ENCODE assay signal across 9 cellular contexts in the genomic region with DNA sequence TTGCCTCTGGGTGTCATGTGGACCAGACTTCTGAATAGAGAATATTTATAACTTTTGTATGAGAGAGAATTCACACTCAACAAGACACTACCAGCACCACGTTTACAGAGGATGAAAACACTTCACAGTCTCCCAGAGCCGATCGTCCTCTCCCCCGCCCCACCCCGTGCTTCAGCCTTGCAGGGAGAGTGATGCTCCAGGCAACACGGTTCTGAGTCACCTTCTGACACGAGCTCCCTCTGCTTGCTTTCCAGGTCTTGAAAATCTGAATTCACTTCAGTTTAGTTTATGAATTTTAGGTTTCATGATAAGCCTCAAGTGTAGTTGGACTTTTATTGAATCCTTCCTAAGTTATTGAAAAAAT. TPM values are rescaled to one million over a fixed set of nuclear protein-coding genes. Genes with fewer than 3 reads are reported as not detected.
DNase-seq lines count a peak whose midpoint lies in the region; ATAC-seq, FAIRE-seq and TF ChIP-seq lines count a peak whose summit lies in the region.
"Had no signal": no experiment of that assay in that cellular context is flagged by ENCODE, and none has a peak within 500 bp of the region (broad histone marks: within the 10 kb centered on the region; RNA-seq: fewer than 3 reads in every experiment).

No MANE protein-coding gene starts in this region.

- no peak overlapping the region for H3K23ac ChIP-seq in IMR-90 (ENCODE audit: low read depth, low read length)

- no peak overlapping the region for H2BK20ac ChIP-seq in IMR-90 (ENCODE audit: low read depth, low read length)

- H4K8ac ChIP-seq in IMR-90 (ENCODE audit: low read depth in 2 of 2, low read length in 2 of 2), result no peak overlapping the region

- POLR2A ChIA-PET in IMR-90 (lab: Charles Lee; ENCODE audit: unreplicated experiment), result no interaction called here
- POLR2A ChIA-PET in GM12878 (lab: Charles Lee), result no interaction called here

- H3K18ac ChIP-seq in IMR-90 (ENCODE audit: low read depth, low read length), result no peak overlapping the region

- H3K4me2 ChIP-seq in IMR-90 (ENCODE audit: low read depth, low read length) (no peak overlapping the region), GM12878 (ENCODE audit: control insufficient read depth, insufficient read depth) (no peak overlapping the region)

- intact Hi-C loops in IMR-90 (cut with micrococcal nuclease) (no loop called here), GM12878 (cut with micrococcal nuclease; ENCODE audit: unreplicated experiment) (no loop called here), right lobe of liver (cut with DNase I) (no loop called here), sciatic nerve (cut with DNase I) (no loop called here)

- BruUV-seq in IMR-90 (replicated peaks; lab: Mats Ljungman, UMichigan) (no TSS peak), GM12878 (replicated peaks; lab: Mats Ljungman, UMichigan) (no TSS peak)

- peaks cover 2% of the 10 kb centered on the region; the same call in 1 of the 2 replicates for H3K4me1 ChIP-seq in IMR-90 (ENCODE audit: control insufficient read depth, insufficient read depth, low read length)
- no peaks in the 10 kb centered on the region for H3K4me1 ChIP-seq in GM12878 (ENCODE audit: control insufficient read depth, insufficient read depth, low read length)
- peaks cover 0 to 19% (median 4%) of the 10 kb centered on the region in 4 donors for H3K4me1 ChIP-seq in right lobe of liver
- no peaks in the 10 kb centered on the region for H3K4me1 ChIP-seq in small intestine (ENCODE audit: control insufficient read depth in 2 of 2, insufficient read depth in 1 of 2, low read depth in 1 of 2, low read length in 1 of 2)

- H3K79me1 ChIP-seq in IMR-90 (ENCODE audit: low read depth in 1 of 2, low read length in 2 of 2), result peaks cover 20 to 84% of the 10 kb centered on the region in 2 experiments

- H2BK15ac ChIP-seq in IMR-90 (ENCODE audit: low read depth, low read length), result no peak overlapping the region

- H4K5ac ChIP-seq in IMR-90 (ENCODE audit: low read depth, low read length), result no peak overlapping the region

- H2BK120ac ChIP-seq in IMR-90 (ENCODE audit: low read depth, low read length), result no peak overlapping the region

- H3K4me3 ChIP-seq in IMR-90 (ENCODE audit: insufficient read depth, low read depth, low read length) (no peak overlapping the region), GM12878 (no peak overlapping the region), right lobe of liver (no peak overlapping the region), small intestine (ENCODE audit: low read depth in 1 of 2, low read length in 2 of 2) (no peak overlapping the region)

- no peak overlapping the region for H3K14ac ChIP-seq in IMR-90 (replicated peaks; ENCODE audit: low read depth, low read length)

- WGBS in IMR-90 (ENCODE audit: extremely low coverage in 2 of 2, insufficient read length in 1 of 2), 2 experiments, result no CpG with 5 or more reads among the region's 7 CpGs
- 79% methylated on average over 7 of the region's 7 CpGs for WGBS in GM12878 (ENCODE audit: insufficient coverage, insufficient replicate concordance, low lambda C conversion rate, missing lambda C conversion rate)
- WGBS in right lobe of liver (ENCODE audit: insufficient coverage, low coverage, low lambda C conversion rate, missing lambda C conversion rate), result 68% methylated on average over 6 of the region's 7 CpGs
- 59 to 66% (median 61%) methylated on average over 7 of the region's 7 CpGs for WGBS in small intestine, 3 donors

- dilution Hi-C loops in IMR-90 (cut with HindIII; ENCODE audit: low sequenced_read_pairs, unreplicated experiment), result no loop called here

- TF ChIP-seq POLR2A in IMR-90 (IDR thresholded peaks at IDR 0.05; ENCODE audit: low read depth, low read length) (no peak), GM12878 (IDR thresholded peaks at IDR 0.05; ENCODE audit: low read depth, low read length) (no peak), right lobe of liver (IDR thresholded peaks at IDR 0.05) (no peak), erythroblast (IDR thresholded peaks at IDR 0.05; ENCODE audit: low read length) (no peak)

- no peak overlapping the region for H3K56ac ChIP-seq in IMR-90 (ENCODE audit: extremely low read depth, insufficient read depth, low read length)

- CTCF ChIA-PET in IMR-90 (lab: Yijun Ruan, JAX), result no interaction called here
- CTCF ChIA-PET in GM12878 (lab: Yijun Ruan, JAX), result interaction anchor here (1.6 to 3.1 kb wide), 4 partner anchors 10 to 221 kb away, joined by 3 to 11 read pairs (median 6); a partner anchor contains a TSS

- H3K27ac ChIP-seq in IMR-90 (ENCODE audit: insufficient read depth, low read length) (no peak overlapping the region), GM12878 (ENCODE audit: control insufficient read depth, insufficient read depth) (no peak overlapping the region), right lobe of liver (no peak overlapping the region), small intestine (ENCODE audit: low read depth in 1 of 2, low read length in 1 of 2) (no peak overlapping the region)

- SMC1A ChIA-PET in GM12878 (lab: Charles Lee; ENCODE audit: uncharacterized antibody, unreplicated experiment), result interaction anchor here (1.1 kb wide), 1 partner anchor 10 kb away, joined by 3 read pairs; no protein-coding TSS in a partner anchor

- RAD21 ChIA-PET in GM12878 (lab: Charles Lee; ENCODE audit: unreplicated experiment), result interaction anchor here (1.2 kb wide), 1 partner anchor 221 kb away, joined by 4 read pairs; a partner anchor contains a TSS

- H2BK5ac ChIP-seq in IMR-90 (ENCODE audit: low read depth, low read length, poor library complexity, severe bottlenecking), result no peak overlapping the region

- FAIRE-seq in GM12878 (lab: Jason Lieb, UNC) (no peak), small intestine (lab: Jason Lieb, UNC) (no peak)

- H3K79me2 ChIP-seq in GM12878 (ENCODE audit: control insufficient read depth, insufficient read depth, low read length), result peaks cover 3% of the 10 kb centered on the region

- no peak for TF ChIP-seq EP300 in GM12878 (IDR thresholded peaks at IDR 0.05; ENCODE audit: borderline replicate concordance in 1 of 2, control insufficient read depth in 1 of 2, low read depth in 2 of 2, low read length in 2 of 2)

- H2AK5ac ChIP-seq in IMR-90 (ENCODE audit: low read depth, low read length), result no peak overlapping the region

- H3K27me3 ChIP-seq in IMR-90 (ENCODE audit: control insufficient read depth, insufficient read depth, low read length) (no peaks in the 10 kb centered on the region), GM12878 (replicated peaks in 1 of 2; ENCODE audit: control insufficient read depth in 2 of 2, insufficient read depth in 2 of 2, low read length in 1 of 2) (no peaks in the 10 kb centered on the region), right lobe of liver (no peaks in the 10 kb centered on the region), small intestine (ENCODE audit: control insufficient read depth in 2 of 2, insufficient read depth in 2 of 2, low read length in 2 of 2) (no peaks in the 10 kb centered on the region)

- DNase-seq in Caki2 (ENCODE audit: low read depth), result peak; percentile 16
- DNase-seq in IMR-90, result peak; percentile 56
- no peak for DNase-seq in GM12878 (ENCODE audit: low read depth, low spot score)
- DNase-seq in right lobe of liver, result no peak
- no peak for DNase-seq in erythroblast (lab: John Stamatoyannopoulos, UW)
- DNase-seq in sciatic nerve (ENCODE audit: low spot score), result no peak
- no peak for DNase-seq in SKM-1 treated with dmso at 0.1 percent for 144 hours (lab: John Stamatoyannopoulos, UW; ENCODE audit: unreplicated experiment)
- no peak for DNase-seq in small intestine
- DNase-seq: MM.1S had no signal

- H2AK9ac ChIP-seq in IMR-90 (replicated peaks; ENCODE audit: low read depth, low read length, poor library complexity), result no peak overlapping the region

- H3K9ac ChIP-seq in IMR-90 (ENCODE audit: low read depth, low read length), result no peak overlapping the region
- H3K9ac ChIP-seq in GM12878 (ENCODE audit: control insufficient read depth, insufficient read depth, low read length), result no peak overlapping the region

- ATAC-seq in IMR-90 (ENCODE audit: low read depth) (peak; percentile 10; the same call in 1 of the 2 replicates), GM12878 (no peak), right lobe of liver (peak; percentile 3 to 14 (median 5)), sciatic nerve (no peak)

- H3K36me3 ChIP-seq in IMR-90 (ENCODE audit: control insufficient read depth, insufficient read depth, low read length) (peaks cover 70% of the 10 kb centered on the region), GM12878 (ENCODE audit: control insufficient read depth in 2 of 2, insufficient read depth in 2 of 2, low read length in 1 of 2) (peaks cover 25 to 27% of the 10 kb centered on the region in 2 experiments), right lobe of liver (peaks cover 0 to 32% (median 5%) of the 10 kb centered on the region in 4 donors), small intestine (ENCODE audit: control insufficient read depth in 2 of 2, insufficient read depth in 2 of 2, low read length in 2 of 2) (peaks cover 3 to 11% of the 10 kb centered on the region in 2 donors)

- H4K91ac ChIP-seq in IMR-90 (ENCODE audit: insufficient read depth, low read depth, low read length), result no peak overlapping the region

- H2AFZ ChIP-seq in IMR-90 (replicated peaks; ENCODE audit: low read length, poor library complexity), result no peak overlapping the region
- no peak overlapping the region for H2AFZ ChIP-seq in GM12878 (ENCODE audit: control insufficient read depth, low read depth, low read length)

- TF ChIP-seq CTCF in IMR-90 (conservative IDR thresholded peaks at IDR 0.05; ENCODE audit: low read depth, low read length) (no peak), GM12878 (IDR thresholded peaks at IDR 0.05 in 2 of 3, conservative IDR thresholded peaks at IDR 0.05 in 1 of 3; ENCODE audit: control insufficient read depth in 2 of 3, extremely low read depth in 1 of 3, insufficient read depth in 1 of 3, low read depth in 3 of 3, low read length in 3 of 3) (no peak), right lobe of liver (IDR thresholded peaks at IDR 0.05) (no peak)

- no peak overlapping the region for H3K4ac ChIP-seq in IMR-90 (ENCODE audit: low read depth, low read length)

- in situ Hi-C loops in Caki2 (cut with HindIII; ENCODE audit: low pct_unique_long_range_greater_than_20kb, low sequenced_read_pairs) (no loop called here), IMR-90 (cut with MboI; ENCODE audit: low sequenced_read_pairs) (no loop called here), GM12878 (cut with MboI) (no loop called here)

- peaks cover 92% of the 10 kb centered on the region for H4K20me1 ChIP-seq in IMR-90 (ENCODE audit: insufficient read depth, low read length)
- H4K20me1 ChIP-seq in GM12878 (ENCODE audit: control insufficient read depth, insufficient read depth), result no peaks in the 10 kb centered on the region; the same call in 1 of the 2 replicates

- H3K9me3 ChIP-seq in IMR-90 (ENCODE audit: control insufficient read depth, insufficient read depth, low read length), result no peaks in the 10 kb centered on the region
- no peaks in the 10 kb centered on the region for H3K9me3 ChIP-seq in GM12878 (replicated peaks; ENCODE audit: control insufficient read depth, insufficient read depth, low read length)
- no peaks in the 10 kb centered on the region for H3K9me3 ChIP-seq in right lobe of liver
- H3K9me3 ChIP-seq in small intestine (ENCODE audit: control insufficient read depth, low read depth), result no peaks in the 10 kb centered on the region

- TF ChIP-seq RAD21 in IMR-90 (IDR thresholded peaks at IDR 0.05; ENCODE audit: low read length), result no peak
- TF ChIP-seq RAD21 in GM12878 (IDR thresholded peaks at IDR 0.05; ENCODE audit: insufficient read depth, low read depth, low read length), result no peak

- H3K9me1 ChIP-seq in IMR-90 (ENCODE audit: insufficient read depth, low read length), result peaks cover 14% of the 10 kb centered on the region

RNA-seq across cellular contexts. Expression of a gene that starts 59.8 kb away (rescaled TPM):
- 0.20 and 1.5 TPM in 2 replicates for total RNA-seq in Caki2 (2014; rRNA removed; shearing (Covaris generic); ENCODE audit: low replicate concordance)
- total RNA-seq in IMR-90 (2012; rRNA removed) (not detected in 2 replicates), GM12878 (2014; rRNA removed) (0.16 TPM in 1 of 2 replicates, not detected in the other), GM12878 (2014; rRNA removed; fragmentation: Illumina TruSeq; extraction: Trizol) (0.09 TPM in 1 of 2 replicates, not detected in the other), GM12878 (2021) (1.2 and 2.2 TPM in 2 replicates), right lobe of liver (1 to 10 TPM in 5 of 6 experiments, under 1 TPM in 1; 0.86 to 3.7 (median 2.4) TPM), sciatic nerve (11.6 TPM)
- polyA plus RNA-seq in IMR-90 (2012; rRNA removed) (0.05 and 0.06 TPM in 2 replicates), GM12878 (2011; rRNA removed) (not detected in 2 replicates), GM12878 (2014; fragmentation: Illumina TruSeq; extraction: Trizol) (0.04 TPM in 1 of 2 replicates, not detected in the other), GM12878 (2014; fragmentation: Nextera tagmentation; extraction: Ambion mirVana) (not detected), GM12878 (2014; rRNA removed) (0.28 and 0.57 TPM in 2 replicates), GM12878 (2016; fragmentation: Nextera tagmentation; extraction: Ambion mirVana) (under 1 TPM in 1 of 2 experiments, not detected in 1; 0.13 TPM), small intestine (1 to 10 TPM in 1 of 3 donors, not detected in 2; 2.6 TPM)
- 0.05 and 0.13 TPM in 2 replicates for polyA plus RNA-seq in IMR-90 (2012; cell fraction: cytosol; rRNA removed)
- polyA plus RNA-seq in IMR-90 (2012; cell fraction: nucleus; rRNA removed; ENCODE audit: low replicate concordance), result 0.25 and 0.30 TPM in 2 replicates
- 0.25 TPM in 1 of 2 replicates, not detected in the other for total RNA-seq in GM12878 (2013; cell fraction: nucleolus; rRNA removed)
- 0.10 TPM for polyA plus RNA-seq in GM12878 (2011; ENCODE audit: low read depth)
- polyA plus RNA-seq in GM12878 (2011; cell fraction: cytosol; rRNA removed), result 0.06 TPM in 1 of 2 replicates, not detected in the other
- polyA plus RNA-seq in GM12878 (2011; cell fraction: nucleus; rRNA removed), result 0.12 and 0.46 TPM in 2 replicates
- polyA plus RNA-seq in GM12878 (2012), result 0.88 and 2.1 TPM in 2 replicates
- not detected in 2 replicates for polyA minus RNA-seq in GM12878 (2011; rRNA and poly(A)+ RNA removed)
- polyA minus RNA-seq in GM12878 (2011; cell fraction: cytosol; rRNA and poly(A)+ RNA removed), result not detected in 2 replicates
- not detected in 2 replicates for polyA minus RNA-seq in GM12878 (2011; cell fraction: nucleus; rRNA and poly(A)+ RNA removed)

Comparison
In these comparisons a context has a peak if more than half of its experiments do, and no peak if none do; other contexts are left out.
1. DNase-seq: peak in Caki2 (single experiment) and IMR-90 (single experiment); none in GM12878 (single experiment), right lobe of liver (0 of 3), erythroblast (0 of 2), sciatic nerve (single experiment), SKM-1 treated with dmso at 0.1 percent for 144 hours (single experiment) and small intestine (single experiment).
2. ATAC-seq: peak in IMR-90 (single experiment) and right lobe of liver (4 of 4); none in GM12878 (single experiment) and sciatic nerve (single experiment).